In the genomic region with DNA sequence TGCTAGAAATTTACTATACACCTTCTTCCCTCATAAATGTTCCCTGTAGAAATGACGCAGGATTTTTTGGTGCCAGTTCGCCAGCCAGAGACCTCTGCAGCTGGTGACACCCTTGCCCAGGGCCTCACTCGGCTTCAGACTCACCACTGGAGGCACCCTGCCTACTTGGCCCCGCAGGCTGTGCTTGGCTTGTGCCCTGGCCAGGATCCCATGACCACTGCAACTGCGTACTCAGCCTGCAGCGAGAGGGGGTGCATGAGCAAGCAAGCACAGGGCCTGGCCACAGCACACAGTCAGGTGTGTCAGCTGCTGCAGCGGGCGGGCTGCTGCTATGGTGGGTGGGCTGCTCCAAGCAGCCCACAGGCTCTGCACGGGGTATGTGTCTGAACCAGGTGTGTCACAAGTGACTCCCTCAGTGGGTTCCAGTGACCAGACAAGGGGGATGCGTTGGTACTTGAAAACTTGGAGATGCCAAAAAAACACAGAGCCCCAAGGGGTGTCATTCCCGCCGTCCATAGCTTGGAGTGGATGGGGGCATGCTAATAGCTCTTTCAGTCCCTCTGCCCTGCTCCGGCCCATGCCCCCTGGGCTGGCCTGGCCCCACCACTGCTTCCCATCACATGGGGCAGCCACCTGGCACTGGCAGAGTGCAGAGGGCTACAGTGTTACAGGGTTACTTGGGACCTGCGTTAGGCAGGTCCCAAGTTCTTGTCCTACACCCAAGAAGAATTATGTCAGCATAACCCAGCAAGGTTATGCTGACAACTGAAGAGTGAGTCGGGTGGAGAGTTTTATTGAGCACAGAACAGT, we compare ENCODE assay signal across 12 cellular contexts.
"Had no signal": no experiment of that assay in that cellular context is flagged by ENCODE, and none has a peak within 500 bp of the region (broad histone marks: within the 10 kb centered on the region; RNA-seq: fewer than 3 reads in every experiment).

No MANE protein-coding gene starts in this region.

- H3K27ac ChIP-seq: cardiac muscle cell, esophagus squamous epithelium, vagina, WERI-Rb-1 had no signal

- H3K4me3 Mint-ChIP-seq: activated CD4-positive, alpha-beta T cell treated with anti-CD3 and anti-CD28 coated beads, Interleukin-2, amount 10 ng/mL, durations not matched to agents 24 days and 14 days; activated naive CD4-positive, alpha-beta T cell treated with anti-CD3 and anti-CD28 coated beads for 36 hours; memory B cell had no signal

- H3K9me3 ChIP-seq: esophagus squamous epithelium, vagina had no signal

- H3K27me3 ChIP-seq: cardiac muscle cell, esophagus squamous epithelium, vagina had no signal

- H3K9me3 Mint-ChIP-seq: activated CD4-positive, alpha-beta T cell treated with anti-CD3 and anti-CD28 coated beads, Interleukin-2, amount 10 ng/mL, durations not matched to agents 24 days and 14 days; activated naive CD4-positive, alpha-beta T cell treated with anti-CD3 and anti-CD28 coated beads for 36 hours; memory B cell had no signal

- H3K27ac Mint-ChIP-seq: activated CD4-positive, alpha-beta T cell treated with anti-CD3 and anti-CD28 coated beads, Interleukin-2, amount 10 ng/mL, durations not matched to agents 24 days and 14 days; activated naive CD4-positive, alpha-beta T cell treated with anti-CD3 and anti-CD28 coated beads for 36 hours; memory B cell had no signal

- H3K36me3 ChIP-seq: cardiac muscle cell, esophagus squamous epithelium, vagina, WERI-Rb-1 had no signal

- H3K4me3 ChIP-seq: cardiac muscle cell, esophagus squamous epithelium, vagina had no signal

- ATAC-seq: left lobe of liver had no signal

- DNase-seq: activated CD4-positive, alpha-beta T cell treated with anti-CD3 and anti-CD28 coated beads, Interleukin-2, amount 10 ng/mL, durations not matched to agents 24 days and 14 days; activated naive CD4-positive, alpha-beta T cell treated with anti-CD3 and anti-CD28 coated beads for 36 hours; esophagus squamous epithelium; foreskin fibroblast; posterior cingulate gyrus; small intestine; T-helper 9 cell; WERI-Rb-1 had no signal

- H3K4me1 Mint-ChIP-seq: activated CD4-positive, alpha-beta T cell treated with anti-CD3 and anti-CD28 coated beads, Interleukin-2, amount 10 ng/mL, durations not matched to agents 24 days and 14 days had no signal

- H3K36me3 Mint-ChIP-seq: memory B cell had no signal
